8 cellular contexts compared by ENCODE assay signal in genomic region chr11:90134420-90135003, GRCh38. TPM values are rescaled to one million over a fixed set of nuclear protein-coding genes. Genes with fewer than 3 reads are reported as not detected.
A peak's percentile ranks its signal among the peaks of the same experiment; 100 is the strongest.
DNase-seq lines count a peak whose midpoint lies in the region; ATAC-seq and TF ChIP-seq lines count a peak whose summit lies in the region.

Gene NAALAD2, plus strand, starts transcription at chr11:90134663. Its CDS starts 96 bp downstream, at chr11:90134759.

- no peak within 1 kb of the TSS for H2BK120ac ChIP-seq in IMR-90 (ENCODE audit: low read depth, low read length)

- no peak within 1 kb of the TSS for H4K91ac ChIP-seq in IMR-90 (ENCODE audit: insufficient read depth, low read depth, low read length)

- H3K9me3 Mint-ChIP-seq in CD8-positive, alpha-beta memory T cell = no peaks in the 10 kb centered on the region
- no peaks in the 10 kb centered on the region for H3K9me3 Mint-ChIP-seq in brain

- no peak within 1 kb of the TSS for H3K56ac ChIP-seq in IMR-90 (ENCODE audit: extremely low read depth, insufficient read depth, low read length)

- dilution Hi-C loops in IMR-90 (cut with HindIII; ENCODE audit: low sequenced_read_pairs, unreplicated experiment) = no loop called here

- peaks cover 0 to 1% (median 0%) of the 10 kb centered on the region in 3 donors for H3K36me3 Mint-ChIP-seq in CD8-positive, alpha-beta memory T cell
- peaks cover 16% of the 10 kb centered on the region for H3K36me3 Mint-ChIP-seq in brain

- no peak within 1 kb of the TSS for H2BK5ac ChIP-seq in IMR-90 (ENCODE audit: low read depth, low read length, poor library complexity, severe bottlenecking)

- peak; percentile 87 for ATAC-seq in GM19467 (IDR thresholded peaks at IDR 0.05; ENCODE audit: unreplicated experiment)
- peak; percentile 85 for ATAC-seq in IMR-90 (ENCODE audit: low read depth)

- no peak within 1 kb of the TSS for H4K8ac ChIP-seq in IMR-90 (ENCODE audit: low read depth in 2 of 2, low read length in 2 of 2)

- H3K4me3 Mint-ChIP-seq in CD8-positive, alpha-beta memory T cell = peak within 1 kb of the TSS in 6 of 7 donors; percentile 14 to 63 (median 52)
- peak within 1 kb of the TSS; percentile 80 to 87 (median 85) for H3K4me3 Mint-ChIP-seq in brain

- H3K9me1 ChIP-seq in IMR-90 (ENCODE audit: insufficient read depth, low read length) = no peaks in the 10 kb centered on the region

- TF ChIP-seq CTCF in IMR-90 (conservative IDR thresholded peaks at IDR 0.05; ENCODE audit: low read depth, low read length) = no peak
- TF ChIP-seq CTCF in brain (conservative IDR thresholded peaks at IDR 0.05) = no peak

- no peaks in the 10 kb centered on the region for H4K20me1 ChIP-seq in IMR-90 (ENCODE audit: insufficient read depth, low read length)

- peak within 1 kb of the TSS; percentile 72 for H3K4me2 ChIP-seq in IMR-90 (ENCODE audit: low read depth, low read length)

- no peak within 1 kb of the TSS for H2AK5ac ChIP-seq in IMR-90 (ENCODE audit: low read depth, low read length)

- no peak for DNase-seq in CD8-positive, alpha-beta memory T cell
- DNase-seq in IMR-90 = peak; percentile 9
- DNase-seq in skeletal muscle cell (ENCODE audit: low read depth) = peak; percentile 1
- no peak for DNase-seq in OCI-M2 (lab: John Stamatoyannopoulos, UW; ENCODE audit: unreplicated experiment)
- no peak for DNase-seq in cortex of kidney (lab: John Stamatoyannopoulos, UW)

- POLR2A ChIA-PET in CD8-positive, alpha-beta memory T cell (lab: Charles Lee) = no interaction called here
- POLR2A ChIA-PET in IMR-90 (lab: Charles Lee; ENCODE audit: unreplicated experiment) = no interaction called here

- H2AK9ac ChIP-seq in IMR-90 (replicated peaks; ENCODE audit: low read depth, low read length, poor library complexity) = no peak within 1 kb of the TSS

- no peak within 1 kb of the TSS for H3K27ac Mint-ChIP-seq in CD8-positive, alpha-beta memory T cell
- H3K27ac Mint-ChIP-seq in brain = peak within 1 kb of the TSS in 4 of 5 experiments; percentile 29 to 89 (median 62)

- H3K36me3 ChIP-seq in CD8-positive, alpha-beta memory T cell (ENCODE audit: insufficient read depth, low read length) = no peaks in the 10 kb centered on the region
- no peaks in the 10 kb centered on the region for H3K36me3 ChIP-seq in IMR-90 (ENCODE audit: control insufficient read depth, insufficient read depth, low read length)
- no peaks in the 10 kb centered on the region for H3K36me3 ChIP-seq in iPS-20b (ENCODE audit: insufficient read depth, low read depth, low read length)

- no peak for TF ChIP-seq RAD21 in IMR-90 (IDR thresholded peaks at IDR 0.05; ENCODE audit: low read length)

- intact Hi-C loops in IMR-90 (cut with micrococcal nuclease) = no loop called here

- H3K27ac ChIP-seq in CD8-positive, alpha-beta memory T cell (ENCODE audit: low read depth, low read length) = no peak within 1 kb of the TSS
- H3K27ac ChIP-seq in IMR-90 (ENCODE audit: insufficient read depth, low read length) (no peak within 1 kb of the TSS), iPS-20b (ENCODE audit: low read length) (no peak within 1 kb of the TSS)

- no peak within 1 kb of the TSS for H3K4ac ChIP-seq in IMR-90 (ENCODE audit: low read depth, low read length)

- peaks cover 14 to 28% (median 26%) of the 10 kb centered on the region in 3 donors for H3K4me1 Mint-ChIP-seq in CD8-positive, alpha-beta memory T cell
- peaks cover 38% of the 10 kb centered on the region for H3K4me1 Mint-ChIP-seq in brain

- H3K9ac ChIP-seq in IMR-90 (ENCODE audit: low read depth, low read length) (no peak within 1 kb of the TSS), iPS-20b (ENCODE audit: low read depth, low read length) (peak within 1 kb of the TSS; percentile 73)

- H3K9me3 ChIP-seq in CD8-positive, alpha-beta memory T cell (ENCODE audit: low read length) = no peaks in the 10 kb centered on the region
- no peaks in the 10 kb centered on the region for H3K9me3 ChIP-seq in IMR-90 (ENCODE audit: control insufficient read depth, insufficient read depth, low read length)
- no peaks in the 10 kb centered on the region for H3K9me3 ChIP-seq in iPS-20b (ENCODE audit: insufficient read depth, low read depth, low read length)

- in situ Hi-C loops in IMR-90 (cut with MboI; ENCODE audit: low sequenced_read_pairs) = no loop called here

- no peaks in the 10 kb centered on the region for H3K4me1 ChIP-seq in CD8-positive, alpha-beta memory T cell (ENCODE audit: insufficient read depth, low read length)
- no peaks in the 10 kb centered on the region for H3K4me1 ChIP-seq in IMR-90 (ENCODE audit: control insufficient read depth, insufficient read depth, low read length)
- peaks cover 11% of the 10 kb centered on the region; the same call in 1 of the 2 replicates for H3K4me1 ChIP-seq in iPS-20b (ENCODE audit: insufficient read depth, low read length)

- no peak within 1 kb of the TSS for H3K18ac ChIP-seq in IMR-90 (ENCODE audit: low read depth, low read length)

- no peak within 1 kb of the TSS for H2BK15ac ChIP-seq in IMR-90 (ENCODE audit: low read depth, low read length)

- BruUV-seq in IMR-90 (replicated peaks; lab: Mats Ljungman, UMichigan) = no TSS peak

- no peak within 1 kb of the TSS for H3K14ac ChIP-seq in IMR-90 (replicated peaks; ENCODE audit: low read depth, low read length)

- no peak within 1 kb of the TSS for H2BK20ac ChIP-seq in IMR-90 (ENCODE audit: low read depth, low read length)

- CTCF ChIA-PET in CD8-positive, alpha-beta memory T cell (lab: Charles Lee) = no interaction called here
- CTCF ChIA-PET in IMR-90 (lab: Yijun Ruan, JAX) = interaction anchor here (0.6 kb wide), 1 partner anchor 20 kb away, joined by 5 read pairs; no protein-coding TSS in a partner anchor

- H3K23ac ChIP-seq in IMR-90 (ENCODE audit: low read depth, low read length) = no peak within 1 kb of the TSS

- WGBS in IMR-90 (ENCODE audit: extremely low coverage in 2 of 2, insufficient read length in 1 of 2), 2 experiments = no CpG with 5 or more reads among the region's 26 CpGs

- no peaks in the 10 kb centered on the region for H3K79me1 ChIP-seq in IMR-90 (ENCODE audit: low read depth in 1 of 2, low read length in 2 of 2)

- no peak for TF ChIP-seq POLR2A in IMR-90 (IDR thresholded peaks at IDR 0.05; ENCODE audit: low read depth, low read length)

- H4K5ac ChIP-seq in IMR-90 (ENCODE audit: low read depth, low read length) = no peak within 1 kb of the TSS

- no peaks in the 10 kb centered on the region for H3K27me3 ChIP-seq in CD8-positive, alpha-beta memory T cell (ENCODE audit: insufficient read depth, low read length, poor library complexity, severe bottlenecking)
- H3K27me3 ChIP-seq in IMR-90 (ENCODE audit: control insufficient read depth, insufficient read depth, low read length) (no peaks in the 10 kb centered on the region), iPS-20b (ENCODE audit: insufficient read depth, low read length) (peaks cover 14% of the 10 kb centered on the region; the same call in 1 of the 2 replicates)

- H3K4me3 ChIP-seq in CD8-positive, alpha-beta memory T cell (ENCODE audit: low read length) = no peak within 1 kb of the TSS
- peak within 1 kb of the TSS; percentile 41 for H3K4me3 ChIP-seq in IMR-90 (ENCODE audit: insufficient read depth, low read depth, low read length)
- H3K4me3 ChIP-seq in iPS-20b (ENCODE audit: low read length) = peak within 1 kb of the TSS; percentile 84
- H3K4me3 ChIP-seq in skeletal muscle cell (ENCODE audit: low read depth, low read length) = peak within 1 kb of the TSS; percentile 63

- H2AFZ ChIP-seq in IMR-90 (replicated peaks; ENCODE audit: low read length, poor library complexity) = peak within 1 kb of the TSS; percentile 85

- peaks cover 33 to 42% of the 10 kb centered on the region in 2 donors for H3K27me3 Mint-ChIP-seq in CD8-positive, alpha-beta memory T cell
- peaks cover 11% of the 10 kb centered on the region for H3K27me3 Mint-ChIP-seq in brain

TF ChIP-seq in IMR-90, 13 proteins besides CTCF, POLR2A, EP300 and RAD21:
- TF ChIP-seq NFE2L2 (IDR thresholded peaks at IDR 0.05; ENCODE audit: low read depth, low read length) (no peak), RFX5 (IDR thresholded peaks at IDR 0.05; ENCODE audit: low read depth, low read length) (no peak), SMC3 (IDR thresholded peaks at IDR 0.05; ENCODE audit: low read depth, low read length) (no peak), CHD1 (IDR thresholded peaks at IDR 0.05; ENCODE audit: low read depth, low read length) (no peak)

RNA-seq across cellular contexts. Expression of gene NAALAD2, which starts in this region (rescaled TPM):
- total RNA-seq in CD8-positive, alpha-beta memory T cell = not detected
- polyA plus RNA-seq in CD8-positive, alpha-beta memory T cell = not detected
- under 0.01 TPM in 1 of 2 replicates, not detected in the other for total RNA-seq in IMR-90 (2012; rRNA removed)
- polyA plus RNA-seq in IMR-90 (2012; rRNA removed) (0.09 TPM in 1 of 2 replicates, not detected in the other), brain (ENCODE audit: insufficient read depth, low read depth, low replicate concordance) (0.48 TPM)
- polyA plus RNA-seq in IMR-90 (2012; cell fraction: cytosol; rRNA removed) = 0.02 TPM in 1 of 2 replicates, not detected in the other
- polyA plus RNA-seq in IMR-90 (2012; cell fraction: nucleus; rRNA removed; ENCODE audit: low replicate concordance) = 0.02 and 0.32 TPM in 2 replicates

Comparison
In these comparisons a context has a peak if more than half of its experiments do, and no peak if none do; other contexts are left out.
1. Peak in DNase-seq, ATAC-seq, H3K4me3 ChIP-seq and H3K4me2 ChIP-seq in IMR-90; RNA of the gene not detected or under 1 TPM.
2. H3K27ac Mint-ChIP-seq: peak in brain (4 of 5); none in CD8-positive, alpha-beta memory T cell (0 of 8).